In the genomic region with DNA sequence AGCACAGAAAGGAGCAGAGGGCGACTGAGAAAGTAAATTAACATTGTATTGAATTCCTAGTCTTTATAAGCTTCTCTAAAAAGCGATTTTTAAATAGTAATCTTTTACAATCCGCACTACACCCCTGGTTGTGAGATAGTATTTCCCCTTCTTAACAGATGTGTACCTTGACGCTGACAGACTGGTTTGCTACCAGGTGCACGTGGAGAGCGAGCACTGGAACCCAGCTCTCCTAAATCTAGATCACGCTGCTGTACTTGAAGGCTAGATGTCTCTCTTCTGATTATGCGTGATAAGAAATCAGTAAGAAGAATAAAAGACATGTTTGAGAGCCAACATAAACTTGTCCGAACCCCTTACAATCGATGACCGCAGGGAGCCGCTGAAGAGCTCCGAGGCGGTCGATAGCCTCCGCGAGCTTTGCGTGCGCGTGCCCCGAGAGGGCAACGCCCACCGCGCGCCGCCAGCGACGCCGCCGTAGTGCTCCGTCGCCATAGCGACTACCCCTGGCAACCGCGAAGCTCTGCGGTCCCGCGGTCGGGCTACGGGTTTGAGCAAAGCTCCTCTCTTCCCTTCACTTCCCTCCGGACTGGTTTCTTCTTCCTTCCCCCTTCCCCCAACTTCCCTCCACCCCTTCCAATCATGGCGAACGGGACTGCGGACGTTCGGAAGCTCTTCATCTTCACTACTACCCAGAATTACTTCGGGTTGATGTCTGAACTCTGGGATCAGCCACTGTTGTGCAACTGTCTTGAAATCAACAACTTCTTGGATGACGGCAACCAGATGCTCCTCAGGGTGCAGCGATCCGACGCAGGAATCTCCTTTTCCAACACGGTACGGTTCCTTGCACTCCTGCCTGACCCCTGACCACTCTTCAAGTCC, we compare ENCODE assay signal across 1 cellular context.
TF ChIP-seq lines count a peak whose summit lies in the region.

A gene with protein sequence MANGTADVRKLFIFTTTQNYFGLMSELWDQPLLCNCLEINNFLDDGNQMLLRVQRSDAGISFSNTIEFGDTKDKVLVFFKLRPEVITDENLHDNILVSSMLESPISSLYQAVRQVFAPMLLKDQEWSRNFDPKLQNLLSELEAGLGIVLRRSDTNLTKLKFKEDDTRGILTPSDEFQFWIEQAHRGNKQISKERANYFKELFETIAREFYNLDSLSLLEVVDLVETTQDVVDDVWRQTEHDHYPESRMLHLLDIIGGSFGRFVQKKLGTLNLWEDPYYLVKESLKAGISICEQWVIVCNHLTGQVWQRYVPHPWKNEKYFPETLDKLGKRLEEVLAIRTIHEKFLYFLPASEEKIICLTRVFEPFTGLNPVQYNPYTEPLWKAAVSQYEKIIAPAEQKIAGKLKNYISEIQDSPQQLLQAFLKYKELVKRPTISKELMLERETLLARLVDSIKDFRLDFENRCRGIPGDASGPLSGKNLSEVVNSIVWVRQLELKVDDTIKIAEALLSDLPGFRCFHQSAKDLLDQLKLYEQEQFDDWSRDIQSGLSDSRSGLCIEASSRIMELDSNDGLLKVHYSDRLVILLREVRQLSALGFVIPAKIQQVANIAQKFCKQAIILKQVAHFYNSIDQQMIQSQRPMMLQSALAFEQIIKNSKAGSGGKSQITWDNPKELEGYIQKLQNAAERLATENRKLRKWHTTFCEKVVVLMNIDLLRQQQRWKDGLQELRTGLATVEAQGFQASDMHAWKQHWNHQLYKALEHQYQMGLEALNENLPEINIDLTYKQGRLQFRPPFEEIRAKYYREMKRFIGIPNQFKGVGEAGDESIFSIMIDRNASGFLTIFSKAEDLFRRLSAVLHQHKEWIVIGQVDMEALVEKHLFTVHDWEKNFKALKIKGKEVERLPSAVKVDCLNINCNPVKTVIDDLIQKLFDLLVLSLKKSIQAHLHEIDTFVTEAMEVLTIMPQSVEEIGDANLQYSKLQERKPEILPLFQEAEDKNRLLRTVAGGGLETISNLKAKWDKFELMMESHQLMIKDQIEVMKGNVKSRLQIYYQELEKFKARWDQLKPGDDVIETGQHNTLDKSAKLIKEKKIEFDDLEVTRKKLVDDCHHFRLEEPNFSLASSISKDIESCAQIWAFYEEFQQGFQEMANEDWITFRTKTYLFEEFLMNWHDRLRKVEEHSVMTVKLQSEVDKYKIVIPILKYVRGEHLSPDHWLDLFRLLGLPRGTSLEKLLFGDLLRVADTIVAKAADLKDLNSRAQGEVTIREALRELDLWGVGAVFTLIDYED (N-terminal part only) (plus strand): TSS at position 494 of the 885 bp plus-strand sequence. CDS start 149 bp downstream, at position 643.

TF ChIP-seq in GM12878, 131 proteins besides CTCF, POLR2A, EP300 and RAD21 (continued from another document):
- TF ChIP-seq, protein P1, sequence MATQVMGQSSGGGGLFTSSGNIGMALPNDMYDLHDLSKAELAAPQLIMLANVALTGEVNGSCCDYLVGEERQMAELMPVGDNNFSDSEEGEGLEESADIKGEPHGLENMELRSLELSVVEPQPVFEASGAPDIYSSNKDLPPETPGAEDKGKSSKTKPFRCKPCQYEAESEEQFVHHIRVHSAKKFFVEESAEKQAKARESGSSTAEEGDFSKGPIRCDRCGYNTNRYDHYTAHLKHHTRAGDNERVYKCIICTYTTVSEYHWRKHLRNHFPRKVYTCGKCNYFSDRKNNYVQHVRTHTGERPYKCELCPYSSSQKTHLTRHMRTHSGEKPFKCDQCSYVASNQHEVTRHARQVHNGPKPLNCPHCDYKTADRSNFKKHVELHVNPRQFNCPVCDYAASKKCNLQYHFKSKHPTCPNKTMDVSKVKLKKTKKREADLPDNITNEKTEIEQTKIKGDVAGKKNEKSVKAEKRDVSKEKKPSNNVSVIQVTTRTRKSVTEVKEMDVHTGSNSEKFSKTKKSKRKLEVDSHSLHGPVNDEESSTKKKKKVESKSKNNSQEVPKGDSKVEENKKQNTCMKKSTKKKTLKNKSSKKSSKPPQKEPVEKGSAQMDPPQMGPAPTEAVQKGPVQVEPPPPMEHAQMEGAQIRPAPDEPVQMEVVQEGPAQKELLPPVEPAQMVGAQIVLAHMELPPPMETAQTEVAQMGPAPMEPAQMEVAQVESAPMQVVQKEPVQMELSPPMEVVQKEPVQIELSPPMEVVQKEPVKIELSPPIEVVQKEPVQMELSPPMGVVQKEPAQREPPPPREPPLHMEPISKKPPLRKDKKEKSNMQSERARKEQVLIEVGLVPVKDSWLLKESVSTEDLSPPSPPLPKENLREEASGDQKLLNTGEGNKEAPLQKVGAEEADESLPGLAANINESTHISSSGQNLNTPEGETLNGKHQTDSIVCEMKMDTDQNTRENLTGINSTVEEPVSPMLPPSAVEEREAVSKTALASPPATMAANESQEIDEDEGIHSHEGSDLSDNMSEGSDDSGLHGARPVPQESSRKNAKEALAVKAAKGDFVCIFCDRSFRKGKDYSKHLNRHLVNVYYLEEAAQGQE (IDR thresholded peaks at IDR 0.05; ENCODE audit: low read depth, low read length) = no peak
- no peak for TF ChIP-seq BACH1 (IDR thresholded peaks at IDR 0.05; ENCODE audit: borderline replicate concordance)
